Comparison of ENCODE assay signal across 11 cellular contexts in genomic region chr16:13766334-13766733, GRCh38.
"Had no signal": no experiment of that assay in that cellular context is flagged by ENCODE, and none has a peak within 500 bp of the region (broad histone marks: within the 10 kb centered on the region; RNA-seq: fewer than 3 reads in every experiment).

No MANE protein-coding gene starts in this region.

- H3K4me1 ChIP-seq: HAP-1 had no signal

- DNase-seq: GM23248, GOT3, H7, H9, HCEC 1CT, HFFc6 had no signal

- H2AFZ ChIP-seq: GM23248, GM23338 had no signal

- H3K4me3 Mint-ChIP-seq: GM23338, H9, HFFc6 had no signal

- H3K4me3 ChIP-seq: GM23248, GM23338, HAP-1 had no signal

- H3K9ac ChIP-seq: GM23248 had no signal

- H3K27ac ChIP-seq: GM23248 had no signal

- H3K9me3 ChIP-seq: HAP-1 had no signal

- ATAC-seq: HCT116 had no signal

- H3K4me2 ChIP-seq: GM23338 had no signal

- H3K27ac Mint-ChIP-seq: GM23338, H9, HFFc6 had no signal

- FAIRE-seq: H1, H54 had no signal

- H3K36me3 ChIP-seq: HAP-1 had no signal

- H3K9me3 Mint-ChIP-seq: GM23338, H9 had no signal
